Comparison of ENCODE assay signal across 13 cellular contexts in the genomic region with DNA sequence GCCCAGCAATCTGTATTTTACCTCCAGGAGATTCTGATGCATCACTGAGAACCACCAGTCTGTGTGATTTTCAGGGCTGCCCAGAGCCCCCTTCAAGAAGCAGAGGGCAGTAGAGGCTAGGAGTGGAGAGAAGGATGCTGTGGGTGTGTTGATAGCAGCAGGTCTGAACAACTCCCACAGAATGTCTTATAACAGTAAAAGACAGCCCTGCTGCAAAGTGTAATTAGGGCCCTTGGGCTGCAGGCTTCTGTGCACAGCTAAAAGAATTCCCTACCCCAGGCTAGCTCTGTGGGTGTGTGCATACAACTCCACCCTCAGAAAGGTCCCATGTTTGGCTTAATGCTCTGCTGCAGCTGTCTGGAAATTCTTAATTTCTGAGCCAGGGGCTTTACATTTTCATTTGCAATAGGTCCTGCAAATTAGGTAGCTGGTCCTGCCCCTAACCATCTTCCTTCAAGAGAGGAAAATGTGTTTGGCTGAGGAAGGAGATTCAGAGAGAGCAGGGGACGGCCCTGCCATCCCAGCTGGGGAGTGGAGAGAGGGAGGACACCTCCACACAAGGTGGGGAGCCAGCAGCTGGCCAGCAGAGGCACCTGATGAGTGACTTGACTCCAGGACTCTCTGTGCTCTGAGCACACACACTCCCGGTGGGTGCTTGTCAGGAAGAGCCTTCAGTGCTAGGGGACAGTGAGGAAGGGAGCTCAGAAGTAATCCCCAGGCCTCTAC. TPM values are rescaled to one million over a fixed set of nuclear protein-coding genes. Genes with fewer than 3 reads are reported as not detected.
DNase-seq lines count a peak whose midpoint lies in the region; ATAC-seq and TF ChIP-seq lines count a peak whose summit lies in the region.
"Had no signal": no experiment of that assay in that cellular context is flagged by ENCODE, and none has a peak within 500 bp of the region (broad histone marks: within the 10 kb centered on the region; RNA-seq: fewer than 3 reads in every experiment).

No MANE protein-coding gene starts in this region.

- H3F3A ChIP-seq in smooth muscle cell (ENCODE audit: low read depth) = peaks cover under 1% of the 10 kb centered on the region

- no peak for TF ChIP-seq EP300 in gastroesophageal sphincter (IDR thresholded peaks at IDR 0.05)

- H3K27ac ChIP-seq in gastroesophageal sphincter = peak overlapping the region in 3 of 4 donors; percentile 30 to 69 (median 50)
- no peak overlapping the region for H3K27ac ChIP-seq in smooth muscle cell (ENCODE audit: low read depth)

- no peaks in the 10 kb centered on the region for H3K79me2 ChIP-seq in smooth muscle cell (ENCODE audit: low read depth)

- no peak overlapping the region for H3K27ac Mint-ChIP-seq in activated T-cell treated with anti-CD3 and anti-CD28 coated beads, Interleukin-2, amount 50 U/mL, for 24 hours
- H3K27ac Mint-ChIP-seq in activated T-cell treated with anti-CD3 and anti-CD28 coated beads, Interleukin-2, amount 50 U/mL, for 72 hours = no peak overlapping the region
- no peak overlapping the region for H3K27ac Mint-ChIP-seq in type B pancreatic cell

- DNase-seq in activated T-cell treated with anti-CD3 and anti-CD28 coated beads, Interleukin-2, amount 50 U/mL, for 24 hours = peak; percentile 11
- no peak for DNase-seq in activated T-cell treated with anti-CD3 and anti-CD28 coated beads, Interleukin-2, amount 50 U/mL, for 72 hours
- DNase-seq in adipocyte (ENCODE audit: low read depth) (peak; percentile 5), type B pancreatic cell (ENCODE audit: extremely low spot score, unreplicated experiment) (peak; percentile 48), smooth muscle cell (lab: John Stamatoyannopoulos, UW; ENCODE audit: unreplicated experiment) (no peak), NCI-H1105 treated with DMSO at 0.1 percent for 48 hours (lab: John Stamatoyannopoulos, UW) (no peak)
- DNase-seq: activated CD4-positive, alpha-beta T cell treated with anti-CD3 and anti-CD28 coated beads for 48 hours; activated naive CD4-positive, alpha-beta T cell treated with Interleukin-2 at 50 U/mL for 16 hours; effector memory CD4-positive, alpha-beta T cell; GOT3; Karpas-422 had no signal

- no peaks in the 10 kb centered on the region for H4K20me1 ChIP-seq in smooth muscle cell (ENCODE audit: low read depth)

- H3K27me3 Mint-ChIP-seq in activated T-cell treated with anti-CD3 and anti-CD28 coated beads, Interleukin-2, amount 50 U/mL, for 24 hours = peaks cover 5% of the 10 kb centered on the region
- peaks cover 18% of the 10 kb centered on the region for H3K27me3 Mint-ChIP-seq in activated T-cell treated with anti-CD3 and anti-CD28 coated beads, Interleukin-2, amount 50 U/mL, for 72 hours (ENCODE audit: low read depth)
- peaks cover 14% of the 10 kb centered on the region for H3K27me3 Mint-ChIP-seq in type B pancreatic cell

- H3K4me3 Mint-ChIP-seq in activated T-cell treated with anti-CD3 and anti-CD28 coated beads, Interleukin-2, amount 50 U/mL, for 24 hours = no peak overlapping the region
- no peak overlapping the region for H3K4me3 Mint-ChIP-seq in activated T-cell treated with anti-CD3 and anti-CD28 coated beads, Interleukin-2, amount 50 U/mL, for 72 hours
- no peak overlapping the region for H3K4me3 Mint-ChIP-seq in type B pancreatic cell

- H3K4me2 ChIP-seq in smooth muscle cell = no peak overlapping the region

- H3K27me3 ChIP-seq in adipocyte (replicated peaks; ENCODE audit: control insufficient read depth, insufficient read depth, low read length) (peaks cover 4% of the 10 kb centered on the region), gastroesophageal sphincter (no peaks in the 10 kb centered on the region), smooth muscle cell (ENCODE audit: low read depth) (no peaks in the 10 kb centered on the region)

- peaks cover 6% of the 10 kb centered on the region for H3K4me1 Mint-ChIP-seq in activated T-cell treated with anti-CD3 and anti-CD28 coated beads, Interleukin-2, amount 50 U/mL, for 24 hours (ENCODE audit: low read depth)
- H3K4me1 Mint-ChIP-seq in activated T-cell treated with anti-CD3 and anti-CD28 coated beads, Interleukin-2, amount 50 U/mL, for 72 hours (ENCODE audit: low read depth) = peaks cover 17% of the 10 kb centered on the region
- peaks cover 19% of the 10 kb centered on the region for H3K4me1 Mint-ChIP-seq in type B pancreatic cell (ENCODE audit: unreplicated experiment)

- H3K9ac ChIP-seq in adipocyte (ENCODE audit: low read length) = no peak overlapping the region
- no peak overlapping the region for H3K9ac ChIP-seq in smooth muscle cell (ENCODE audit: low read depth)

- no peaks in the 10 kb centered on the region for H3K36me3 Mint-ChIP-seq in activated T-cell treated with anti-CD3 and anti-CD28 coated beads, Interleukin-2, amount 50 U/mL, for 24 hours (ENCODE audit: low read depth)
- H3K36me3 Mint-ChIP-seq in activated T-cell treated with anti-CD3 and anti-CD28 coated beads, Interleukin-2, amount 50 U/mL, for 72 hours (ENCODE audit: insufficient read depth in 2 of 2) = no peaks in the 10 kb centered on the region
- no peaks in the 10 kb centered on the region for H3K36me3 Mint-ChIP-seq in type B pancreatic cell

- TF ChIP-seq POLR2A in gastroesophageal sphincter (IDR thresholded peaks at IDR 0.05) = no peak

- WGBS in gastroesophageal sphincter (ENCODE audit: low coverage in 1 of 2), 2 donors = 67% methylated on average over 1 of the region's 2 CpGs; no CpG with 5 or more reads in 1 of the 2 donors
- WGBS in smooth muscle cell (ENCODE audit: low lambda C conversion rate) = 67% methylated on average over 2 of the region's 2 CpGs

- no peaks in the 10 kb centered on the region for H3K9me3 ChIP-seq in adipocyte (ENCODE audit: control insufficient read depth, low read length)
- no peaks in the 10 kb centered on the region for H3K9me3 ChIP-seq in gastroesophageal sphincter
- H3K9me3 ChIP-seq in smooth muscle cell (replicated peaks; ENCODE audit: low read depth) = no peaks in the 10 kb centered on the region

- TF ChIP-seq CTCF in gastroesophageal sphincter (IDR thresholded peaks at IDR 0.05) = peak in 1 of 4 experiments; percentile 15
- no peak for TF ChIP-seq CTCF in type B pancreatic cell (conservative IDR thresholded peaks at IDR 0.05)
- no peak for TF ChIP-seq CTCF in smooth muscle cell (IDR thresholded peaks at IDR 0.05; ENCODE audit: borderline replicate concordance, insufficient read depth, poor library complexity, severe bottlenecking)

- H3K4me3 ChIP-seq in adipocyte (ENCODE audit: low read length) (no peak overlapping the region), gastroesophageal sphincter (no peak overlapping the region), smooth muscle cell (no peak overlapping the region)

- ATAC-seq in activated T-cell treated with anti-CD3 and anti-CD28 coated beads, Interleukin-2, amount 50 U/mL, for 72 hours (replicated peaks in 1 of 2) = no peak
- ATAC-seq in gastroesophageal sphincter (no peak), HG03342 (IDR thresholded peaks at IDR 0.05; ENCODE audit: unreplicated experiment) (no peak)

- no peaks in the 10 kb centered on the region for H3K9me3 Mint-ChIP-seq in activated T-cell treated with anti-CD3 and anti-CD28 coated beads, Interleukin-2, amount 50 U/mL, for 24 hours
- no peaks in the 10 kb centered on the region for H3K9me3 Mint-ChIP-seq in activated T-cell treated with anti-CD3 and anti-CD28 coated beads, Interleukin-2, amount 50 U/mL, for 72 hours
- H3K9me3 Mint-ChIP-seq in type B pancreatic cell = no peaks in the 10 kb centered on the region

- H2AFZ ChIP-seq in smooth muscle cell (ENCODE audit: low read depth) = no peak overlapping the region

- H3K36me3 ChIP-seq in adipocyte (ENCODE audit: control insufficient read depth, insufficient read depth, low read length, severe bottlenecking) = no peaks in the 10 kb centered on the region
- H3K36me3 ChIP-seq in gastroesophageal sphincter = no peaks in the 10 kb centered on the region
- H3K36me3 ChIP-seq in smooth muscle cell (ENCODE audit: low read depth) = no peaks in the 10 kb centered on the region

- H3K4me1 ChIP-seq in adipocyte (ENCODE audit: control insufficient read depth, insufficient read depth, low read length) (peaks cover 18% of the 10 kb centered on the region), gastroesophageal sphincter (peaks cover 0 to 59% (median 2%) of the 10 kb centered on the region in 3 donors), smooth muscle cell (ENCODE audit: low read depth) (no peaks in the 10 kb centered on the region)

RNA-seq across cellular contexts. Expression of gene RAB6B, which starts 43.3 kb away (rescaled TPM):
- 1 to 10 TPM; 2.6 to 7.2 TPM for total RNA-seq in activated T-cell treated with anti-CD3 and anti-CD28 coated beads, Interleukin-2, amount 50 U/mL, for 72 hours
- 10 to 100 TPM in 2 of 4 donors, 1 to 10 TPM in 2; 5.0 to 16.1 (median 8.7) TPM for total RNA-seq in gastroesophageal sphincter
- 21.2 and 48.2 TPM in 2 replicates for total RNA-seq in type B pancreatic cell (ENCODE audit: low replicate concordance)
- 1.6 and 2.0 TPM in 2 replicates for total RNA-seq in smooth muscle cell
- 1.2 and 2.2 TPM in 2 replicates for polyA plus RNA-seq in smooth muscle cell

Comparison
In these comparisons a context has a peak if more than half of its experiments do, and no peak if none do; other contexts are left out.
1. DNase-seq: peak in activated T-cell treated with anti-CD3 and anti-CD28 coated beads, Interleukin-2, amount 50 U/mL, for 24 hours (single experiment), adipocyte (single experiment) and type B pancreatic cell (single experiment); none in activated T-cell treated with anti-CD3 and anti-CD28 coated beads, Interleukin-2, amount 50 U/mL, for 72 hours (0 of 2), smooth muscle cell (single experiment) and NCI-H1105 treated with DMSO at 0.1 percent for 48 hours (single experiment).